Comparison of ENCODE assay signal across 8 cellular contexts in genomic region chr2:112749755-112750559, GRCh38. TPM values are rescaled to one million over a fixed set of nuclear protein-coding genes. Genes with fewer than 3 reads are reported as not detected.
DNase-seq lines count a peak whose midpoint lies in the region; ATAC-seq, FAIRE-seq and TF ChIP-seq lines count a peak whose summit lies in the region.

No MANE protein-coding gene starts in this region.

- peaks cover 0 to 10% (median 0%) of the 10 kb centered on the region in 11 experiments; a peak in 5 of 22 replicates for H4K20me1 ChIP-seq in BLaER1 treated with 17β-estradiol and CSF1 and Interleukin-3, amounts not matched to agents 10 nM and 100 nM

- TF ChIP-seq CTCF in fibroblast of villous mesenchyme (IDR thresholded peaks at IDR 0.05; ENCODE audit: insufficient read depth, low read depth, low read length) (peak; percentile 99), pancreas (IDR thresholded peaks at IDR 0.05) (peak; percentile 69 to 93 (median 74)), tibial nerve (IDR thresholded peaks at IDR 0.05) (peak; percentile 68 to 88 (median 79))

- peaks cover 0 to 96% (median 85%) of the 10 kb centered on the region in 11 experiments; a peak in 19 of 22 replicates for H3K36me3 ChIP-seq in BLaER1 treated with 17β-estradiol and CSF1 and Interleukin-3, amounts not matched to agents 10 nM and 100 nM
- no peaks in the 10 kb centered on the region for H3K36me3 ChIP-seq in pancreas
- H3K36me3 ChIP-seq in tibial nerve: no peaks in the 10 kb centered on the region

- H3K4me1 ChIP-seq in BLaER1 treated with 17β-estradiol and CSF1 and Interleukin-3, amounts not matched to agents 10 nM and 100 nM: peaks cover 8 to 49% (median 16%) of the 10 kb centered on the region in 10 experiments
- H3K4me1 ChIP-seq in pancreas: peaks cover 0 to 4% (median 0%) of the 10 kb centered on the region in 3 donors
- H3K4me1 ChIP-seq in tibial nerve: no peaks in the 10 kb centered on the region

- peak; percentile 61 to 97 (median 86) for ATAC-seq in pancreas

- no peak for FAIRE-seq in pancreas (lab: Jason Lieb, UNC)

- peak overlapping the region in 10 of 11 experiments; percentile 29 to 73 (median 63); a peak in 19 of 22 replicates for H3K27ac ChIP-seq in BLaER1 treated with 17β-estradiol and CSF1 and Interleukin-3, amounts not matched to agents 10 nM and 100 nM
- H3K27ac ChIP-seq in pancreas: no peak overlapping the region
- H3K27ac ChIP-seq in tibial nerve: no peak overlapping the region

- no peak for TF ChIP-seq POLR2A in tibial nerve (IDR thresholded peaks at IDR 0.05)

- H3K9ac ChIP-seq in BLaER1 treated with 17β-estradiol and CSF1 and Interleukin-3, amounts not matched to agents 10 nM and 100 nM: peak overlapping the region in 8 of 11 experiments; percentile 5 to 53 (median 20); a peak in 8 of 22 replicates

- H3K4me3 ChIP-seq in BLaER1 treated with 17β-estradiol and CSF1 and Interleukin-3, amounts not matched to agents 10 nM and 100 nM: no peak overlapping the region
- H3K4me3 ChIP-seq in fibroblast of villous mesenchyme (ENCODE audit: low read depth, low read length): no peak overlapping the region
- no peak overlapping the region for H3K4me3 ChIP-seq in pancreas
- H3K4me3 ChIP-seq in tibial nerve: no peak overlapping the region

- 67 to 71% methylated on average over 9 of the region's 9 CpGs for WGBS in pancreas, 2 donors
- 55 to 57% methylated on average over 9 of the region's 9 CpGs for WGBS in tibial nerve, 2 donors

- H3K27me3 ChIP-seq in BLaER1 treated with 17β-estradiol and CSF1 and Interleukin-3, amounts not matched to agents 10 nM and 100 nM: no peaks in the 10 kb centered on the region
- no peaks in the 10 kb centered on the region for H3K27me3 ChIP-seq in pancreas
- H3K27me3 ChIP-seq in tibial nerve: no peaks in the 10 kb centered on the region

- peak; percentile 66 for DNase-seq in GM19238 (ENCODE audit: insufficient read length, low spot score)
- DNase-seq in KG1 (lab: John Stamatoyannopoulos, UW): peak; percentile 24
- peak; percentile 72 for DNase-seq in SK-MEL-5 (ENCODE audit: low read depth, low spot score)
- DNase-seq in activated effector memory CD4-positive, alpha-beta T cell treated with anti-CD3 and anti-CD28 coated beads, Interleukin-2, amount 50 U/mL, for 16 hours: peak; percentile 93
- peak; percentile 82 for DNase-seq in fibroblast of villous mesenchyme (ENCODE audit: low read depth)
- DNase-seq in pancreas: peak; percentile 49 to 89 (median 74)
- DNase-seq in tibial nerve (ENCODE audit: low spot score in 2 of 2): peak in 1 of 2 donors; percentile 45

- intact Hi-C loops in pancreas (cut with DNase I): loop anchor here in 1 of 3 donors (5.0 to 10.0 kb wide), 2 partner anchors 137 to 185 kb away; no protein-coding TSS in a partner anchor

- peak overlapping the region; percentile 20 to 65 (median 43); a peak in 21 of 22 replicates for H3K4me2 ChIP-seq in BLaER1 treated with 17β-estradiol and CSF1 and Interleukin-3, amounts not matched to agents 10 nM and 100 nM

- TF ChIP-seq EP300 in tibial nerve (IDR thresholded peaks at IDR 0.05): no peak

- H3K9me3 ChIP-seq in BLaER1 treated with 17β-estradiol and CSF1 and Interleukin-3, amounts not matched to agents 10 nM and 100 nM (replicated peaks in 1 of 11): no peaks in the 10 kb centered on the region
- H3K9me3 ChIP-seq in pancreas: no peaks in the 10 kb centered on the region
- H3K9me3 ChIP-seq in tibial nerve: no peaks in the 10 kb centered on the region

- in situ Hi-C loops in SK-MEL-5 (cut with HindIII; ENCODE audit: low pct_unique_long_range_greater_than_20kb, low sequenced_read_pairs): loop anchor here (25.0 kb wide), 1 partner anchor 137 kb away; no protein-coding TSS in a partner anchor

RNA-seq across cellular contexts. Expression of gene CKAP2L, which starts 14.5 kb away (rescaled TPM):
- 7.1 and 7.7 TPM in 2 replicates for total RNA-seq in SK-MEL-5 (2014; rRNA removed; shearing (Covaris generic))
- polyA plus RNA-seq in SK-MEL-5 (2015; cell fraction: cytosol; rRNA removed): 7.9 and 14.9 TPM in 2 replicates
- 7.7 and 10.2 TPM in 2 replicates for polyA plus RNA-seq in SK-MEL-5 (2015; cell fraction: nucleus; rRNA removed)
- 6.8 and 10.4 TPM in 2 replicates for total RNA-seq in fibroblast of villous mesenchyme
- under 1 TPM in 4 of 6 donors, not detected in 2; 0.06 to 0.64 (median 0.33) TPM for total RNA-seq in pancreas
- polyA plus RNA-seq in pancreas: under 1 TPM; 0.04 to 0.05 TPM
- total RNA-seq in tibial nerve: not detected

RNA-seq across cellular contexts. Expression of gene NT5DC4, which starts 29.1 kb away (rescaled TPM):
- total RNA-seq in SK-MEL-5 (2014; rRNA removed; shearing (Covaris generic)): 0.13 TPM in 1 of 2 replicates, not detected in the other
- not detected in 2 replicates for polyA plus RNA-seq in SK-MEL-5 (2015; cell fraction: cytosol; rRNA removed)
- 1.3 TPM in 1 of 2 replicates, not detected in the other for polyA plus RNA-seq in SK-MEL-5 (2015; cell fraction: nucleus; rRNA removed)
- total RNA-seq in fibroblast of villous mesenchyme (not detected in 2 replicates), pancreas (under 1 TPM in 1 of 6 donors, not detected in 5; 0.09 TPM), tibial nerve (not detected)
- not detected for polyA plus RNA-seq in pancreas

RNA-seq across cellular contexts. Expression of gene IL1A, which starts 34.3 kb away (rescaled TPM):
- not detected in 2 replicates for total RNA-seq in SK-MEL-5 (2014; rRNA removed; shearing (Covaris generic))
- not detected in 2 replicates for polyA plus RNA-seq in SK-MEL-5 (2015; cell fraction: cytosol; rRNA removed)
- polyA plus RNA-seq in SK-MEL-5 (2015; cell fraction: nucleus; rRNA removed): not detected in 2 replicates
- total RNA-seq in fibroblast of villous mesenchyme: 0.32 and 0.43 TPM in 2 replicates
- total RNA-seq in pancreas: under 1 TPM in 3 of 6 donors, not detected in 3; 0.08 to 0.18 (median 0.09) TPM
- polyA plus RNA-seq in pancreas: under 1 TPM in 1 of 2 donors, not detected in 1; 0.05 TPM
- 1 to 10 TPM in 1 of 4 donors, not detected in 3; 1.1 TPM for total RNA-seq in tibial nerve

Comparison
In these comparisons a context has a peak if more than half of its experiments do, and no peak if none do; other contexts are left out.
1. H3K27ac ChIP-seq: peak in BLaER1 treated with 17β-estradiol and CSF1 and Interleukin-3, amounts not matched to agents 10 nM and 100 nM (10 of 11); none in pancreas (0 of 4) and tibial nerve (0 of 4).
2. Peak in every context shown above with its lines, with median percentiles within 50 percentile points of each other: CTCF ChIP-seq.